ENCODE assay signal across 8 cellular contexts in the genomic region with DNA sequence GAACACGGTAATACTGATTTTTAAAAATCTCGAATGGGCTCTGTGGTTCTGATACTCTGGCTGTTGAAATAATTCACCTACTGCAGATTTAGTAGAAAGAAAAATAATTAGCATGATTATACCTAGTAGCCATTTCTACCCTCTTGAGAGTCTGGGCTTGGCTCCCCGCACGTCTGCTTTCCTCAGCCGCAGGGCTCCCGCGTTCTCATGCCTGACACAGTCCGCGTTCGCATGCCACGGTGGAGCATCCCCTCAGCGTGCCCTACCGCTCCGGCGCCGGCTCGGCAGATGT.
A peak's percentile ranks its signal among the peaks of the same experiment; 100 is the strongest.
DNase-seq lines count a peak whose midpoint lies in the region; ATAC-seq and TF ChIP-seq lines count a peak whose summit lies in the region.

No MANE protein-coding gene starts in this region.

- H3F3A ChIP-seq in MM.1S (ENCODE audit: insufficient read depth, low read length): peaks cover 52% of the 10 kb centered on the region

- H3K36me3 ChIP-seq in MM.1S (replicated peaks; ENCODE audit: insufficient read depth, low read length) (peaks cover 4% of the 10 kb centered on the region; the same call in 1 of the 2 replicates), duodenal mucosa (ENCODE audit: control insufficient read depth in 1 of 2, insufficient read depth in 2 of 2, low read length in 2 of 2) (no peaks in the 10 kb centered on the region)

- no peaks in the 10 kb centered on the region for H3K9me2 ChIP-seq in MM.1S (replicated peaks; ENCODE audit: insufficient read depth, low read length)

- H3K9me3 ChIP-seq in MM.1S (replicated peaks; ENCODE audit: insufficient read depth, low read length) (no peaks in the 10 kb centered on the region), duodenal mucosa (ENCODE audit: control insufficient read depth in 1 of 2, low read length in 2 of 2) (no peaks in the 10 kb centered on the region)

- peak overlapping the region; percentile 93 for H3K4me3 Mint-ChIP-seq in nephron progenitor cell

- H2AFZ ChIP-seq in MM.1S (ENCODE audit: low read length): peak overlapping the region; percentile 70

- TF ChIP-seq CTCF in C4-2B (conservative IDR thresholded peaks at IDR 0.05): no peak
- TF ChIP-seq CTCF in MM.1S (IDR thresholded peaks at IDR 0.05; ENCODE audit: low read length): no peak
- no peak for TF ChIP-seq CTCF in nephron progenitor cell (IDR thresholded peaks at IDR 0.05)

- H3K9ac ChIP-seq in MM.1S (ENCODE audit: low read length) (peak overlapping the region; percentile 100), duodenal mucosa (ENCODE audit: low read depth in 1 of 2, low read length in 2 of 2) (peak overlapping the region; percentile 98 to 99)

- H3K79me2 ChIP-seq in MM.1S (ENCODE audit: low read length): peaks cover 42% of the 10 kb centered on the region

- peaks cover 35% of the 10 kb centered on the region for H3K4me1 Mint-ChIP-seq in nephron progenitor cell

- ATAC-seq in HG03354 (IDR thresholded peaks at IDR 0.05; ENCODE audit: poor library complexity, severe bottlenecking, unreplicated experiment) (no peak), GM19324 (IDR thresholded peaks at IDR 0.05; ENCODE audit: low FRiP score, unreplicated experiment) (no peak), HG03045 (IDR thresholded peaks at IDR 0.05; ENCODE audit: unreplicated experiment) (no peak)

- H3K4me3 ChIP-seq in MM.1S (ENCODE audit: low read length) (peak overlapping the region; percentile 95), duodenal mucosa (ENCODE audit: low read depth in 1 of 2, low read length in 2 of 2) (peak overlapping the region; percentile 73 to 76)

- H3K27ac ChIP-seq in C4-2B (peak overlapping the region; percentile 100), MM.1S (ENCODE audit: low read length) (peak overlapping the region; percentile 92), duodenal mucosa (ENCODE audit: low read depth, low read length) (peak overlapping the region; percentile 100)

- H3K4me2 ChIP-seq in MM.1S (ENCODE audit: low read depth, low read length): peak overlapping the region; percentile 92

- DNase-seq in MM.1S (no peak), nephron progenitor cell (no peak), COLO829 (ENCODE audit: low spot score) (no peak)

- no peaks in the 10 kb centered on the region for H3K27me3 Mint-ChIP-seq in nephron progenitor cell (ENCODE audit: low read depth, poor library complexity)

- H4K20me1 ChIP-seq in MM.1S (ENCODE audit: insufficient read depth, low read length): peaks cover 17% of the 10 kb centered on the region

- H3K27ac Mint-ChIP-seq in nephron progenitor cell: peak overlapping the region; percentile 98

- peaks cover 17% of the 10 kb centered on the region for H3K36me3 Mint-ChIP-seq in nephron progenitor cell (ENCODE audit: low read depth)

- H3K4me1 ChIP-seq in MM.1S (ENCODE audit: low read length) (peaks cover 3% of the 10 kb centered on the region; the same call in 1 of the 2 replicates), duodenal mucosa (ENCODE audit: control insufficient read depth in 1 of 2, insufficient read depth in 2 of 2, low read length in 2 of 2) (peaks cover 11 to 17% of the 10 kb centered on the region in 2 donors)

- no peaks in the 10 kb centered on the region for H3K27me3 ChIP-seq in MM.1S (replicated peaks; ENCODE audit: insufficient read depth, low read length)
- H3K27me3 ChIP-seq in duodenal mucosa (ENCODE audit: control insufficient read depth in 1 of 2, insufficient read depth in 2 of 2, low read length in 2 of 2): no peaks in the 10 kb centered on the region

- no peaks in the 10 kb centered on the region for H3K9me3 Mint-ChIP-seq in nephron progenitor cell
